ENCODE assay signal across 31 cellular contexts in the genomic region with DNA sequence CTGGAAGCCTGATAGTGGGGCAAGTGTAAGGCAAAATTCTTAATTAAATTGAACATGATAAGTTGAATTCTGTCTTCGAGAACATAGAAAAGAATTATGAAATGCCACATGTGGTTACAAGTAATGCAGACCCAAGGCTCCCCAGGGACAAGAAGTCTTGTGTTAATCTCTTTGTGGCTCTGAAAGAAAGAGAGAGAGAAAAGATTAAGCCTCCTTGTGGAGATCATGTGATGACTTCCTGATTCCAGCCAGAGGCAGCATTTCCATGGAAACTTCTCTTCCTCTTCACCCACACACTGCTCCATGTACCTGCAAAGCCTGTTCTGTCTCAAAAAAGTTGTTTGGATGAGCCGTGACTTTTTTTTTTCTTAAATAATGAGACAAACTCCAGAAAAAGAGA. TPM values are rescaled to one million over a fixed set of nuclear protein-coding genes. Genes with fewer than 3 reads are reported as not detected.
DNase-seq lines count a peak whose midpoint lies in the region; ATAC-seq and TF ChIP-seq lines count a peak whose summit lies in the region.
"Had no signal": no experiment of that assay in that cellular context is flagged by ENCODE, and none has a peak within 500 bp of the region (broad histone marks: within the 10 kb centered on the region; RNA-seq: fewer than 3 reads in every experiment).

No MANE protein-coding gene starts in this region.

- H3K4me3 ChIP-seq in fibroblast of pulmonary artery (replicated peaks; ENCODE audit: low read depth, low read length) = no peak overlapping the region
- no peak overlapping the region for H3K4me3 ChIP-seq in retinal pigment epithelial cell (ENCODE audit: low read length)
- H3K4me3 ChIP-seq: pancreas, testis, uterus had no signal

- DNase-seq in D341Med (ENCODE audit: low spot score) (peak; percentile 51), OCI-M1 (lab: John Stamatoyannopoulos, UW) (peak; percentile 50), fibroblast of pulmonary artery (ENCODE audit: low read depth) (peak; percentile 0), retinal pigment epithelial cell (ENCODE audit: low read depth) (peak; percentile 86), UCSD-AML1 (lab: John Stamatoyannopoulos, UW; ENCODE audit: unreplicated experiment) (no peak), SW480 (ENCODE audit: low spot score) (no peak), left cardiac atrium (no peak)
- DNase-seq: activated CD8-positive, alpha-beta T cell treated with anti-CD3 and anti-CD28 coated beads for 36 hours; activated effector memory CD4-positive, alpha-beta T cell treated with Interleukin-2 at 50 U/mL for 16 hours; activated naive CD8-positive, alpha-beta T cell treated with anti-CD3 and anti-CD28 coated beads, Interleukin-2, amount 10 ng/mL, durations not matched to agents 7 days and 5 days; activated T-cell treated with anti-CD3 and anti-CD28 coated beads for 4 hours; CD4-positive, CD25-positive, alpha-beta regulatory T cell; cerebellar nuclear complex; DMS 273 treated with DMSO at 0.1 percent for 48 hours; foreskin fibroblast; hypothalamus; Karpas-422; NCI-H1048; NCI-H1694 treated with DMSO at 0.1 percent for 48 hours; NCI-H2227 treated with DMSO at 0.1 percent for 48 hours; NCI-H748 treated with DMSO at 0.1 percent for 48 hours; pancreas; stimulated activated CD4-positive, alpha-beta T cell treated with anti-CD3 and anti-CD28 coated beads, Interleukin-12 subunit alpha, Interleukin-12 subunit beta, amount 100 ng/mL, for 4 hours; stimulated activated CD4-positive, alpha-beta T cell treated with anti-CD3 and anti-CD28 coated beads, Interleukin-4, amount 100 ng/mL, for 24 hours; stimulated activated naive B cell treated with anti-CD40 and anti-IgM and Interleukin-4, amounts not matched to agents 10 μg/mL and 1 μg/mL and 100 μg/mL, for 72 hours; T-helper 9 cell; testis; uterus had no signal

- ATAC-seq in left cardiac atrium = no peak
- ATAC-seq: activated CD8-positive, alpha-beta T cell treated with anti-CD3 and anti-CD28 coated beads for 36 hours; natural killer cell treated with Interleukin-12 subunit alpha and Interleukin-12 subunit beta and Interleukin-15 and Interleukin-18, amount 100 ng/mL, for 72 hours; pancreas; right cardiac atrium; stimulated activated naive B cell treated with anti-CD40 and anti-IgM and Interleukin-4, amounts not matched to agents 10 μg/mL and 1 μg/mL and 100 μg/mL, for 72 hours had no signal

- TF ChIP-seq CTCF in fibroblast of pulmonary artery (IDR thresholded peaks at IDR 0.05; ENCODE audit: low read length, missing control alignments) (no peak), retinal pigment epithelial cell (conservative IDR thresholded peaks at IDR 0.05; ENCODE audit: low read depth, low read length) (no peak)

- intact Hi-C loops in left cardiac atrium (cut with DNase I) = no loop called here

RNA-seq across cellular contexts. Expression of gene TYR, which starts 1.9 kb away (rescaled TPM):
- total RNA-seq in left cardiac atrium = not detected
- total RNA-seq: activated CD8-positive, alpha-beta T cell treated with anti-CD3 and anti-CD28 coated beads for 36 hours; activated naive CD8-positive, alpha-beta T cell treated with anti-CD3 and anti-CD28 coated beads, Interleukin-2, amount 10 ng/mL, durations not matched to agents 7 days and 5 days; CD4-positive, CD25-positive, alpha-beta regulatory T cell; G401; natural killer cell treated with Interleukin-12 subunit alpha and Interleukin-12 subunit beta and Interleukin-15 and Interleukin-18, amount 100 ng/mL, for 72 hours; pancreas; right cardiac atrium; uterus had no signal

Comparison
In these comparisons a context has a peak if more than half of its experiments do, and no peak if none do; other contexts are left out.
1. DNase-seq: peak in D341Med (single experiment), OCI-M1 (single experiment), fibroblast of pulmonary artery (single experiment) and retinal pigment epithelial cell (single experiment); none in UCSD-AML1 (single experiment), SW480 (single experiment) and left cardiac atrium (single experiment).